Comparison of ENCODE assay signal across 10 cellular contexts in genomic region chr19:13078897-13079541, GRCh38. TPM values are rescaled to one million over a fixed set of nuclear protein-coding genes. Genes with fewer than 3 reads are reported as not detected.
DNase-seq lines count a peak whose midpoint lies in the region; ATAC-seq and TF ChIP-seq lines count a peak whose summit lies in the region.
"Had no signal": no experiment of that assay in that cellular context is flagged by ENCODE, and none has a peak within 500 bp of the region (broad histone marks: within the 10 kb centered on the region; RNA-seq: fewer than 3 reads in every experiment).

No MANE protein-coding gene starts in this region.

- peaks cover 0 to 30% (median 9%) of the 10 kb centered on the region in 11 experiments; a peak in 8 of 22 replicates for H4K20me1 ChIP-seq in BLaER1 treated with 17β-estradiol and CSF1 and Interleukin-3, amounts not matched to agents 10 nM and 100 nM

- H3K4me2 ChIP-seq in BLaER1 treated with 17β-estradiol and CSF1 and Interleukin-3, amounts not matched to agents 10 nM and 100 nM: peak overlapping the region; percentile 24 to 65 (median 34); a peak in 17 of 22 replicates

- TF ChIP-seq CTCF in esophagus squamous epithelium (IDR thresholded peaks at IDR 0.05) (no peak), psoas muscle (IDR thresholded peaks at IDR 0.05) (no peak)

- peaks cover 21 to 48% (median 46%) of the 10 kb centered on the region in 10 experiments for H3K4me1 ChIP-seq in BLaER1 treated with 17β-estradiol and CSF1 and Interleukin-3, amounts not matched to agents 10 nM and 100 nM
- H3K4me1 ChIP-seq in esophagus squamous epithelium (peaks cover 24 to 81% (median 36%) of the 10 kb centered on the region in 3 donors), psoas muscle (peaks cover 58% of the 10 kb centered on the region)

- DNase-seq in NCI-H2171 treated with DMSO at 0.1 percent for 48 hours (lab: John Stamatoyannopoulos, UW) (peak; percentile 64), esophagus squamous epithelium (lab: John Stamatoyannopoulos, UW) (no peak), psoas muscle (no peak), NCI-H146 (lab: John Stamatoyannopoulos, UW) (no peak), NCI-H1436 (lab: John Stamatoyannopoulos, UW) (no peak)
- DNase-seq: MM.1S, spleen had no signal

- intact Hi-C loops in esophagus squamous epithelium (cut with DNase I): no loop called here
- intact Hi-C loops in psoas muscle (cut with DNase I): no loop called here

- TF ChIP-seq POLR2A in esophagus squamous epithelium (IDR thresholded peaks at IDR 0.05): no peak

- WGBS in esophagus squamous epithelium, 2 donors: 69 to 90% methylated on average over 2 to 5 of the region's 12 CpGs
- WGBS in psoas muscle, 3 donors: 30 to 42% (median 41%) methylated on average over 9 to 12 of the region's 12 CpGs

- H3K9ac ChIP-seq in BLaER1 treated with 17β-estradiol and CSF1 and Interleukin-3, amounts not matched to agents 10 nM and 100 nM: peak overlapping the region in 7 of 11 experiments; percentile 16 to 64 (median 31); a peak in 9 of 22 replicates

- H3K27ac ChIP-seq in BLaER1 treated with 17β-estradiol and CSF1 and Interleukin-3, amounts not matched to agents 10 nM and 100 nM: peak overlapping the region in 2 of 11 experiments; percentile 3 to 6; a peak in 1 of 22 replicates
- H3K27ac ChIP-seq in esophagus squamous epithelium (peak overlapping the region; percentile 43 to 83 (median 74)), psoas muscle (peak overlapping the region; percentile 71)

- H3K4me3 ChIP-seq in BLaER1 treated with 17β-estradiol and CSF1 and Interleukin-3, amounts not matched to agents 10 nM and 100 nM: no peak overlapping the region
- H3K4me3 ChIP-seq in esophagus squamous epithelium (no peak overlapping the region), psoas muscle (no peak overlapping the region)
- H3K4me3 ChIP-seq: spleen had no signal

- ATAC-seq in psoas muscle (peak; percentile 39 to 56 (median 44)), HG03039 (IDR thresholded peaks at IDR 0.05; ENCODE audit: unreplicated experiment) (no peak), esophagus mucosa (no peak)

- H3K9me3 ChIP-seq in BLaER1 treated with 17β-estradiol and CSF1 and Interleukin-3, amounts not matched to agents 10 nM and 100 nM (replicated peaks in 1 of 11): no peaks in the 10 kb centered on the region
- no peaks in the 10 kb centered on the region for H3K9me3 ChIP-seq in esophagus squamous epithelium
- H3K9me3 ChIP-seq in psoas muscle: no peaks in the 10 kb centered on the region
- H3K9me3 ChIP-seq: spleen had no signal

- no peaks in the 10 kb centered on the region for H3K27me3 ChIP-seq in BLaER1 treated with 17β-estradiol and CSF1 and Interleukin-3, amounts not matched to agents 10 nM and 100 nM
- no peaks in the 10 kb centered on the region for H3K27me3 ChIP-seq in esophagus squamous epithelium
- H3K27me3 ChIP-seq in psoas muscle (ENCODE audit: insufficient read depth in 3 of 3, low read length in 2 of 3): no peaks in the 10 kb centered on the region
- H3K27me3 ChIP-seq: spleen had no signal

- peaks cover 0 to 64% (median 39%) of the 10 kb centered on the region in 11 experiments; a peak in 16 of 22 replicates for H3K36me3 ChIP-seq in BLaER1 treated with 17β-estradiol and CSF1 and Interleukin-3, amounts not matched to agents 10 nM and 100 nM
- H3K36me3 ChIP-seq in esophagus squamous epithelium (peaks cover 13 to 97% (median 25%) of the 10 kb centered on the region in 3 donors), psoas muscle (ENCODE audit: insufficient read depth in 1 of 2, low read depth in 1 of 2) (peaks cover 0 to 62% of the 10 kb centered on the region in 2 donors)

RNA-seq across cellular contexts. Expression of gene LYL1, which starts 23.6 kb away (rescaled TPM):
- total RNA-seq in esophagus squamous epithelium: 10 to 100 TPM in 1 of 4 donors, 1 to 10 TPM in 3; 2.1 to 13.0 (median 3.9) TPM
- total RNA-seq in psoas muscle: 1 to 10 TPM; 2.1 to 4.6 (median 3.2) TPM
- 1 to 10 TPM; 1.1 to 3.4 (median 1.1) TPM for polyA plus RNA-seq in psoas muscle
- 1.4 TPM for total RNA-seq in esophagus mucosa

RNA-seq across cellular contexts. Expression of gene TRMT1, which starts 37.5 kb away (rescaled TPM):
- 10 to 100 TPM; 19.4 to 42.5 (median 29.0) TPM for total RNA-seq in esophagus squamous epithelium
- total RNA-seq in psoas muscle: 10 to 100 TPM; 31.6 to 45.3 (median 35.1) TPM
- 10 to 100 TPM; 42.3 to 87.1 (median 45.4) TPM for polyA plus RNA-seq in psoas muscle
- 23.8 TPM for total RNA-seq in esophagus mucosa

RNA-seq across cellular contexts. Expression of gene NACC1, which starts 39.0 kb away (rescaled TPM):
- total RNA-seq in esophagus squamous epithelium (10 to 100 TPM; 26.7 to 45.5 (median 37.1) TPM), psoas muscle (10 to 100 TPM; 32.1 to 48.9 (median 37.9) TPM), esophagus mucosa (40.0 TPM)
- polyA plus RNA-seq in psoas muscle: 10 to 100 TPM; 11.9 to 63.4 (median 45.8) TPM

Comparison
In these comparisons a context has a peak if more than half of its experiments do, and no peak if none do; other contexts are left out.
1. ATAC-seq: peak in psoas muscle (4 of 4); none in HG03039 (single experiment) and esophagus mucosa (single experiment).